Comparison of ENCODE assay signal across 21 cellular contexts in genomic region chr14:96287856-96288255, GRCh38. TPM values are rescaled to one million over a fixed set of nuclear protein-coding genes. Genes with fewer than 3 reads are reported as not detected.
"Had no signal": no experiment of that assay in that cellular context is flagged by ENCODE, and none has a peak within 500 bp of the region (broad histone marks: within the 10 kb centered on the region; RNA-seq: fewer than 3 reads in every experiment).

No MANE protein-coding gene starts in this region.

- H3K4me3 ChIP-seq: esophagus squamous epithelium, left lung, lower lobe of right lung, sigmoid colon, skin epidermis, testis, tibial nerve, upper lobe of right lung, vagina had no signal

- H3K4me1 ChIP-seq: left lung, lower lobe of right lung, testis, tibial nerve, upper lobe of right lung, vagina had no signal

- ATAC-seq: effector memory CD8-positive, alpha-beta T cell; left lung; lower lobe of right lung; naive thymus-derived CD4-positive, alpha-beta T cell; upper lobe of right lung had no signal

- H3K4me1 Mint-ChIP-seq: immature natural killer cell had no signal

- H3K4me3 Mint-ChIP-seq: dendritic cell treated with granulocyte-macrophage colony-stimulating factor and Interleukin-4, amounts not matched to agents 40 ng/mL and 50 ng/mL, for 4 days; effector memory CD8-positive, alpha-beta T cell; immature natural killer cell; naive thymus-derived CD4-positive, alpha-beta T cell; stimulated activated naive CD8-positive, alpha-beta T cell treated with anti-CD3 and anti-CD28 coated beads, Interleukin-15, Interleukin-2, amounts not matched to agents 100 ng/mL and 50 ng/mL, for 24 hours had no signal

- H3K9me3 ChIP-seq: esophagus squamous epithelium, left lung, lower lobe of right lung, sigmoid colon, testis, tibial nerve, upper lobe of right lung, vagina had no signal

- H3K27ac ChIP-seq: esophagus squamous epithelium, left lung, lower lobe of right lung, skin epidermis, testis, tibial nerve, upper lobe of right lung, vagina had no signal

- DNase-seq: effector memory CD8-positive, alpha-beta T cell; esophagus squamous epithelium; foreskin fibroblast; immature natural killer cell; left lung; lower lobe of right lung; mesendoderm; naive thymus-derived CD4-positive, alpha-beta T cell; posterior cingulate gyrus; sigmoid colon; stimulated activated CD4-positive, alpha-beta T cell treated with anti-CD3 and anti-CD28 coated beads, Interleukin-12 subunit alpha, Interleukin-12 subunit beta, amount 100 ng/mL, for 4 hours; testis; upper lobe of right lung had no signal

- H3K9me3 Mint-ChIP-seq: dendritic cell treated with granulocyte-macrophage colony-stimulating factor and Interleukin-4, amounts not matched to agents 40 ng/mL and 50 ng/mL, for 4 days; effector memory CD8-positive, alpha-beta T cell; immature natural killer cell; naive thymus-derived CD4-positive, alpha-beta T cell; stimulated activated naive CD8-positive, alpha-beta T cell treated with anti-CD3 and anti-CD28 coated beads, Interleukin-15, Interleukin-2, amounts not matched to agents 100 ng/mL and 50 ng/mL, for 24 hours had no signal

- H3K27me3 ChIP-seq: esophagus squamous epithelium, left lung, sigmoid colon, testis, tibial nerve, upper lobe of right lung, vagina had no signal

- H3K27me3 Mint-ChIP-seq: dendritic cell treated with granulocyte-macrophage colony-stimulating factor and Interleukin-4, amounts not matched to agents 40 ng/mL and 50 ng/mL, for 4 days; effector memory CD8-positive, alpha-beta T cell; naive thymus-derived CD4-positive, alpha-beta T cell; stimulated activated naive CD8-positive, alpha-beta T cell treated with anti-CD3 and anti-CD28 coated beads, Interleukin-15, Interleukin-2, amounts not matched to agents 100 ng/mL and 50 ng/mL, for 24 hours had no signal

- H3K27ac Mint-ChIP-seq: dendritic cell treated with granulocyte-macrophage colony-stimulating factor and Interleukin-4, amounts not matched to agents 40 ng/mL and 50 ng/mL, for 4 days; stimulated activated naive CD8-positive, alpha-beta T cell treated with anti-CD3 and anti-CD28 coated beads, Interleukin-15, Interleukin-2, amounts not matched to agents 100 ng/mL and 50 ng/mL, for 24 hours had no signal

RNA-seq across cellular contexts. Expression of gene BDKRB1, which starts 31.8 kb away (rescaled TPM):
- total RNA-seq: lower lobe of right lung; naive thymus-derived CD4-positive, alpha-beta T cell; osteocyte; pulmonary artery endothelial cell; upper lobe of right lung had no signal
- polyA plus RNA-seq: immature natural killer cell; naive thymus-derived CD4-positive, alpha-beta T cell; neural cell had no signal
